In genomic region chr7:101581891-101582290, GRCh38 we compare ENCODE assay signal across 1 cellular context.
TF ChIP-seq lines count a peak whose summit lies in the region.

No MANE protein-coding gene starts in this region.

TF ChIP-seq in GM23338, 12 proteins besides CTCF, POLR2A, EP300 and RAD21 (continued from another document):
- no peak for TF ChIP-seq ZNF462 (CRISPR knock-in tag; IDR thresholded peaks at IDR 0.05)
- no peak for TF ChIP-seq ZNF331 (CRISPR knock-in tag; IDR thresholded peaks at IDR 0.05; ENCODE audit: low read depth)
- TF ChIP-seq EZH2phosphoT487 (IDR thresholded peaks at IDR 0.05; ENCODE audit: unreplicated experiment) = no peak
- no peak for TF ChIP-seq STAT1 (IDR thresholded peaks at IDR 0.05; ENCODE audit: unreplicated experiment)
- no peak for TF ChIP-seq ZNF114 (CRISPR knock-in tag; IDR thresholded peaks at IDR 0.05)
- TF ChIP-seq REST (IDR thresholded peaks at IDR 0.05; ENCODE audit: unreplicated experiment) = no peak
- no peak for TF ChIP-seq POLR2AphosphoS5 (IDR thresholded peaks at IDR 0.05; ENCODE audit: low read depth)
